Comparison of ENCODE assay signal across 7 cellular contexts in genomic region chr10:128071417-128071782, GRCh38.
"Had no signal": no experiment of that assay in that cellular context is flagged by ENCODE, and none has a peak within 500 bp of the region (broad histone marks: within the 10 kb centered on the region; RNA-seq: fewer than 3 reads in every experiment).

No MANE protein-coding gene starts in this region.

- ATAC-seq: activated CD8-positive, alpha-beta T cell treated with anti-CD3 and anti-CD28 coated beads, Interleukin-2, amount 10 ng/mL, durations not matched to agents 7 days and 5 days; esophagus mucosa; stimulated activated memory B cell treated with anti-CD40 and anti-IgM and Interleukin-4, amounts not matched to agents 10 μg/mL and 1 μg/mL and 100 μg/mL, for 72 hours had no signal

- H3K9me3 Mint-ChIP-seq: activated naive CD8-positive, alpha-beta T cell treated with anti-CD3 and anti-CD28 coated beads for 36 hours had no signal

- H3K27ac Mint-ChIP-seq: activated CD8-positive, alpha-beta T cell treated with anti-CD3 and anti-CD28 coated beads, Interleukin-2, amount 10 ng/mL, durations not matched to agents 7 days and 5 days; activated naive CD8-positive, alpha-beta T cell treated with anti-CD3 and anti-CD28 coated beads for 36 hours; stimulated activated memory B cell treated with anti-CD40 and anti-IgM and Interleukin-4, amounts not matched to agents 10 μg/mL and 1 μg/mL and 100 μg/mL, for 72 hours had no signal

- H3K4me3 Mint-ChIP-seq: activated CD8-positive, alpha-beta T cell treated with anti-CD3 and anti-CD28 coated beads, Interleukin-2, amount 10 ng/mL, durations not matched to agents 7 days and 5 days; activated naive CD8-positive, alpha-beta T cell treated with anti-CD3 and anti-CD28 coated beads for 36 hours; stimulated activated memory B cell treated with anti-CD40 and anti-IgM and Interleukin-4, amounts not matched to agents 10 μg/mL and 1 μg/mL and 100 μg/mL, for 72 hours had no signal

- DNase-seq: activated CD8-positive, alpha-beta memory T cell treated with anti-CD3 and anti-CD28 coated beads, Interleukin-2, amount 50 U/mL, for 48 hours; activated CD8-positive, alpha-beta T cell treated with anti-CD3 and anti-CD28 coated beads, Interleukin-2, amount 10 ng/mL, durations not matched to agents 7 days and 5 days; activated naive CD8-positive, alpha-beta T cell treated with anti-CD3 and anti-CD28 coated beads for 36 hours; brain microvascular endothelial cell; T-helper 9 cell had no signal

- H3K27me3 Mint-ChIP-seq: activated naive CD8-positive, alpha-beta T cell treated with anti-CD3 and anti-CD28 coated beads for 36 hours; stimulated activated memory B cell treated with anti-CD40 and anti-IgM and Interleukin-4, amounts not matched to agents 10 μg/mL and 1 μg/mL and 100 μg/mL, for 72 hours had no signal
